In the genomic region with DNA sequence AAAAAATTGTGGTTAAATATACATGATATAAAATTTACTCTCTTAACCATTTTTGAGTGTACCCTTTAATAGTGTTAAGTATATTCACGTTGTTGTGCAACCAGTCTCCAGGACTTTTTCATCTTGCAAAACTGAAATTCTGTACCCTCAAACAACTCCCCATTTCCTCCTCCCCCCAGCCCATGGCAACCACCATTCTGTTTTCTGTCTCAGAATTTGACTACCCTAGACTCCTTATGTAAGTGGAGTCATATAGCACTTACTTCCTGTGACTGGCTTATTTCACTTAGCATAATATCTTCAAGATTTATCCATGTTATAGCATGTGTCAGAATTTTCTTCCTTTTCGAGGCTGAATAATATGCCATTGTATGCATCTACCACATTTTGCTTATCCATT, we compare ENCODE assay signal across 21 cellular contexts. TPM values are rescaled to one million over a fixed set of nuclear protein-coding genes. Genes with fewer than 3 reads are reported as not detected.
A peak's percentile ranks its signal among the peaks of the same experiment; 100 is the strongest.
DNase-seq lines count a peak whose midpoint lies in the region; ATAC-seq and TF ChIP-seq lines count a peak whose summit lies in the region.
"Had no signal": no experiment of that assay in that cellular context is flagged by ENCODE, and none has a peak within 500 bp of the region (broad histone marks: within the 10 kb centered on the region; RNA-seq: fewer than 3 reads in every experiment).

No MANE protein-coding gene starts in this region.

- H3K27me3 Mint-ChIP-seq in activated T-cell treated with anti-CD3 and anti-CD28 coated beads, Interleukin-2, amount 50 U/mL, for 24 hours, result no peaks in the 10 kb centered on the region
- no peaks in the 10 kb centered on the region for H3K27me3 Mint-ChIP-seq in naive thymus-derived CD8-positive, alpha-beta T cell
- H3K27me3 Mint-ChIP-seq: CD4-positive, alpha-beta T cell had no signal

- H3K36me3 ChIP-seq in body of pancreas (replicated peaks in 1 of 2; ENCODE audit: insufficient read depth in 1 of 2, low read depth in 2 of 2), result no peaks in the 10 kb centered on the region
- H3K36me3 ChIP-seq: BLaER1 had no signal

- no peak for TF ChIP-seq POLR2A in body of pancreas (IDR thresholded peaks at IDR 0.05)

- intact Hi-C loops in body of pancreas (cut with DNase I), result no loop called here

- POLR2A ChIA-PET in naive thymus-derived CD8-positive, alpha-beta T cell (lab: Charles Lee), result no interaction called here

- H3K36me3 Mint-ChIP-seq in activated T-cell treated with anti-CD3 and anti-CD28 coated beads, Interleukin-2, amount 50 U/mL, for 24 hours (ENCODE audit: low read depth), result peaks cover 29% of the 10 kb centered on the region
- peaks cover 0 to 4% (median 0%) of the 10 kb centered on the region in 3 donors for H3K36me3 Mint-ChIP-seq in naive thymus-derived CD8-positive, alpha-beta T cell

- H3K27ac Mint-ChIP-seq in activated T-cell treated with anti-CD3 and anti-CD28 coated beads, Interleukin-2, amount 50 U/mL, for 24 hours, result no peak overlapping the region
- peak overlapping the region in 3 of 10 donors; percentile 12 to 73 (median 25) for H3K27ac Mint-ChIP-seq in naive thymus-derived CD8-positive, alpha-beta T cell
- H3K27ac Mint-ChIP-seq: CD4-positive, alpha-beta T cell; HFFc6 had no signal

- H3K9me3 Mint-ChIP-seq in activated T-cell treated with anti-CD3 and anti-CD28 coated beads, Interleukin-2, amount 50 U/mL, for 24 hours, result no peaks in the 10 kb centered on the region
- H3K9me3 Mint-ChIP-seq in naive thymus-derived CD8-positive, alpha-beta T cell, result no peaks in the 10 kb centered on the region
- H3K9me3 Mint-ChIP-seq: CD4-positive, alpha-beta T cell; HFFc6 had no signal

- H3K27ac ChIP-seq in coronary artery (no peak overlapping the region), body of pancreas (no peak overlapping the region)
- H3K27ac ChIP-seq: BLaER1 had no signal

- H3K4me1 Mint-ChIP-seq in activated T-cell treated with anti-CD3 and anti-CD28 coated beads, Interleukin-2, amount 50 U/mL, for 24 hours (ENCODE audit: low read depth), result peaks cover 51% of the 10 kb centered on the region
- peaks cover 19 to 46% (median 29%) of the 10 kb centered on the region in 4 donors for H3K4me1 Mint-ChIP-seq in naive thymus-derived CD8-positive, alpha-beta T cell

- WGBS in body of pancreas, 2 donors, result 85% methylated on average over 2 of the region's 2 CpGs

- TF ChIP-seq CTCF in coronary artery (IDR thresholded peaks at IDR 0.05), result no peak
- TF ChIP-seq CTCF in body of pancreas (IDR thresholded peaks at IDR 0.05), result no peak

- H3K4me3 ChIP-seq in coronary artery (no peak overlapping the region), body of pancreas (no peak overlapping the region)
- H3K4me3 ChIP-seq: BLaER1, GM12878 had no signal

- H3K4me3 Mint-ChIP-seq in activated T-cell treated with anti-CD3 and anti-CD28 coated beads, Interleukin-2, amount 50 U/mL, for 24 hours, result no peak overlapping the region
- H3K4me3 Mint-ChIP-seq in naive thymus-derived CD8-positive, alpha-beta T cell, result no peak overlapping the region
- H3K4me3 Mint-ChIP-seq: CD4-positive, alpha-beta T cell; HFFc6 had no signal

- ATAC-seq in activated CD4-positive, CD25-positive, alpha-beta regulatory T cell treated with anti-CD3 and anti-CD28 coated beads, Interleukin-2, amount 50 U/mL, for 24 hours, result no peak
- no peak for ATAC-seq in naive thymus-derived CD8-positive, alpha-beta T cell
- no peak for ATAC-seq in body of pancreas
- ATAC-seq: GM12878, PC-3 had no signal

- H3K27me3 ChIP-seq in body of pancreas, result no peaks in the 10 kb centered on the region
- H3K27me3 ChIP-seq: BLaER1 had no signal

- H3K4me1 ChIP-seq in body of pancreas, result peaks cover 7% of the 10 kb centered on the region

- DNase-seq in activated T-cell treated with anti-CD3 and anti-CD28 coated beads, Interleukin-2, amount 50 U/mL, for 24 hours, result peak; percentile 24
- no peak for DNase-seq in activated T-cell treated with anti-CD3 and anti-CD28 coated beads, Interleukin-2, amount 50 U/mL, for 1 hour
- DNase-seq in AML-193 (lab: John Stamatoyannopoulos, UW) (peak; percentile 48 to 50), Kasumi-1 (lab: John Stamatoyannopoulos, UW) (peak; percentile 15 to 35), coronary artery (ENCODE audit: low spot score) (peak; percentile 1), body of pancreas (no peak)
- no peak for DNase-seq in naive thymus-derived CD8-positive, alpha-beta T cell
- DNase-seq: CD4-positive, alpha-beta T cell; HFFc6; NCI-H1417; NCI-H187; NCI-H446; NCI-H526; PC-3; Right ventricle myocardium superior had no signal

- no peaks in the 10 kb centered on the region for H3K9me3 ChIP-seq in body of pancreas
- H3K9me3 ChIP-seq: BLaER1 had no signal

RNA-seq across cellular contexts. Expression of a gene that starts 5.1 kb away (rescaled TPM):
- 10 to 100 TPM; 57.6 to 57.8 TPM for total RNA-seq in naive thymus-derived CD8-positive, alpha-beta T cell
- polyA plus RNA-seq in naive thymus-derived CD8-positive, alpha-beta T cell, result 10 to 100 TPM; 34.6 to 40.6 (median 39.3) TPM
- total RNA-seq in body of pancreas, result 10 to 100 TPM; 21.3 to 25.4 TPM

RNA-seq across cellular contexts. Expression of a gene that starts 5.2 kb away (rescaled TPM):
- 100 to 1,000 TPM in 1 of 2 experiments, 10 to 100 TPM in 1; 89.5 to 101 TPM for total RNA-seq in naive thymus-derived CD8-positive, alpha-beta T cell
- polyA plus RNA-seq in naive thymus-derived CD8-positive, alpha-beta T cell, result 10 to 100 TPM; 21.9 to 29.6 (median 23.6) TPM
- 10 to 100 TPM; 26.5 to 48.1 TPM for total RNA-seq in body of pancreas

RNA-seq across cellular contexts. Expression of a gene that starts 27.7 kb away (rescaled TPM):
- total RNA-seq in naive thymus-derived CD8-positive, alpha-beta T cell, result 100 to 1,000 TPM in 1 of 2 experiments, 10 to 100 TPM in 1; 90.1 to 106 TPM
- 10 to 100 TPM; 24.6 to 51.4 (median 30.8) TPM for polyA plus RNA-seq in naive thymus-derived CD8-positive, alpha-beta T cell
- 10 to 100 TPM; 22.3 to 24.1 TPM for total RNA-seq in body of pancreas

RNA-seq across cellular contexts. Expression of a gene that starts 29.4 kb away (rescaled TPM):
- not detected for total RNA-seq in naive thymus-derived CD8-positive, alpha-beta T cell
- not detected for polyA plus RNA-seq in naive thymus-derived CD8-positive, alpha-beta T cell
- total RNA-seq in body of pancreas, result not detected
- total RNA-seq: CD4-positive, alpha-beta T cell; GM12878; HFFc6; LHCN-M2; Right ventricle myocardium superior; RPMI7951; SK-MEL-5 had no signal
- polyA plus RNA-seq: GM12878 had no signal

RNA-seq across cellular contexts. Expression of a gene that starts 30.8 kb away (rescaled TPM):
- total RNA-seq in naive thymus-derived CD8-positive, alpha-beta T cell, result not detected
- polyA plus RNA-seq in naive thymus-derived CD8-positive, alpha-beta T cell, result not detected
- not detected for total RNA-seq in body of pancreas
- total RNA-seq: CD4-positive, alpha-beta T cell; GM12878; HFFc6; LHCN-M2; PC-3; Right ventricle myocardium superior; RPMI7951; SK-MEL-5 had no signal
- polyA plus RNA-seq: GM12878 had no signal

Comparison
In these comparisons a context has a peak if more than half of its experiments do, and no peak if none do; other contexts are left out.
1. DNase-seq: peak in activated T-cell treated with anti-CD3 and anti-CD28 coated beads, Interleukin-2, amount 50 U/mL, for 24 hours (single experiment), AML-193 (2 of 2), Kasumi-1 (2 of 2) and coronary artery (single experiment); none in activated T-cell treated with anti-CD3 and anti-CD28 coated beads, Interleukin-2, amount 50 U/mL, for 1 hour (single experiment), naive thymus-derived CD8-positive, alpha-beta T cell (0 of 10) and body of pancreas (0 of 4).